In genomic region chr18:58539659-58540380, GRCh38 we compare ENCODE assay signal across 1 cellular context.
TF ChIP-seq lines count a peak whose summit lies in the region.

No MANE protein-coding gene starts in this region.

TF ChIP-seq in HepG2, 621 proteins besides CTCF, POLR2A, EP300 and RAD21 (continued from another document):
- TF ChIP-seq, protein P1, sequence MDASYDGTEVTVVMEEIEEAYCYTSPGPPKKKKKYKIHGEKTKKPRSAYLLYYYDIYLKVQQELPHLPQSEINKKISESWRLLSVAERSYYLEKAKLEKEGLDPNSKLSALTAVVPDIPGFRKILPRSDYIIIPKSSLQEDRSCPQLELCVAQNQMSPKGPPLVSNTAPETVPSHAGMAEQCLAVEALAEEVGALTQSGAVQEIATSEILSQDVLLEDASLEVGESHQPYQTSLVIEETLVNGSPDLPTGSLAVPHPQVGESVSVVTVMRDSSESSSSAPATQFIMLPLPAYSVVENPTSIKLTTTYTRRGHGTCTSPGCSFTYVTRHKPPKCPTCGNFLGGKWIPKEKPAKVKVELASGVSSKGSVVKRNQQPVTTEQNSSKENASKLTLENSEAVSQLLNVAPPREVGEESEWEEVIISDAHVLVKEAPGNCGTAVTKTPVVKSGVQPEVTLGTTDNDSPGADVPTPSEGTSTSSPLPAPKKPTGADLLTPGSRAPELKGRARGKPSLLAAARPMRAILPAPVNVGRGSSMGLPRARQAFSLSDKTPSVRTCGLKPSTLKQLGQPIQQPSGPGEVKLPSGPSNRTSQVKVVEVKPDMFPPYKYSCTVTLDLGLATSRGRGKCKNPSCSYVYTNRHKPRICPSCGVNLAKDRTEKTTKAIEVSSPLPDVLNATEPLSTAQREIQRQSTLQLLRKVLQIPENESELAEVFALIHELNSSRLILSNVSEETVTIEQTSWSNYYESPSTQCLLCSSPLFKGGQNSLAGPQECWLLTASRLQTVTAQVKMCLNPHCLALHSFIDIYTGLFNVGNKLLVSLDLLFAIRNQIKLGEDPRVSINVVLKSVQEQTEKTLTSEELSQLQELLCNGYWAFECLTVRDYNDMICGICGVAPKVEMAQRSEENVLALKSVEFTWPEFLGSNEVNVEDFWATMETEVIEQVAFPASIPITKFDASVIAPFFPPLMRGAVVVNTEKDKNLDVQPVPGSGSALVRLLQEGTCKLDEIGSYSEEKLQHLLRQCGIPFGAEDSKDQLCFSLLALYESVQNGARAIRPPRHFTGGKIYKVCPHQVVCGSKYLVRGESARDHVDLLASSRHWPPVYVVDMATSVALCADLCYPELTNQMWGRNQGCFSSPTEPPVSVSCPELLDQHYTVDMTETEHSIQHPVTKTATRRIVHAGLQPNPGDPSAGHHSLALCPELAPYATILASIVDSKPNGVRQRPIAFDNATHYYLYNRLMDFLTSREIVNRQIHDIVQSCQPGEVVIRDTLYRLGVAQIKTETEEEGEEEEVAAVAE (CRISPR knock-in tag; IDR thresholded peaks at IDR 0.05; ENCODE audit: borderline replicate concordance): no peak
- TF ChIP-seq ARHGAP35 (CRISPR knock-in tag; IDR thresholded peaks at IDR 0.05; ENCODE audit: borderline replicate concordance) (no peak), NCOR1 (IDR thresholded peaks at IDR 0.05; ENCODE audit: borderline replicate concordance, low read length) (peak; percentile 92), RXRB (CRISPR knock-in tag; IDR thresholded peaks at IDR 0.05; ENCODE audit: borderline replicate concordance) (peak; percentile 73), ELF3 (CRISPR knock-in tag; IDR thresholded peaks at IDR 0.05) (peak; percentile 86), HDAC2 (CRISPR knock-in tag; IDR thresholded peaks at IDR 0.05) (0 out of 2 replicates have a peak, but pooled peaks have one; percentile 24), ZSCAN30 (CRISPR knock-in tag; IDR thresholded peaks at IDR 0.05) (no peak), PLRG1 (conservative IDR thresholded peaks at IDR 0.05) (no peak), CHD4 (IDR thresholded peaks at IDR 0.05; ENCODE audit: borderline replicate concordance, low read length) (peak; percentile 81; the same call in 1 of the 2 replicates), HMG20A (CRISPR knock-in tag; IDR thresholded peaks at IDR 0.05; ENCODE audit: borderline replicate concordance) (peak; percentile 54; the same call in 1 of the 2 replicates), ZNF644 (CRISPR knock-in tag; IDR thresholded peaks at IDR 0.05; ENCODE audit: low read depth) (peak; percentile 83; the same call in 1 of the 2 replicates), SAFB2 (CRISPR knock-in tag; IDR thresholded peaks at IDR 0.05; ENCODE audit: borderline replicate concordance, low read depth) (no peak), CREB1 (IDR thresholded peaks at IDR 0.05) (no peak), CREB1 (CRISPR knock-in tag; IDR thresholded peaks at IDR 0.05) (peak; percentile 43; the same call in 1 of the 2 replicates), ZNF24 (IDR thresholded peaks at IDR 0.05) (peak; percentile 96)
- TF ChIP-seq, protein P2, sequence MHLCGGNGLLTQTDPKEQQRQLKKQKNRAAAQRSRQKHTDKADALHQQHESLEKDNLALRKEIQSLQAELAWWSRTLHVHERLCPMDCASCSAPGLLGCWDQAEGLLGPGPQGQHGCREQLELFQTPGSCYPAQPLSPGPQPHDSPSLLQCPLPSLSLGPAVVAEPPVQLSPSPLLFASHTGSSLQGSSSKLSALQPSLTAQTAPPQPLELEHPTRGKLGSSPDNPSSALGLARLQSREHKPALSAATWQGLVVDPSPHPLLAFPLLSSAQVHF (CRISPR knock-in tag; IDR thresholded peaks at IDR 0.05): no peak
